Comparison of ENCODE assay signal across 10 cellular contexts in the genomic region with DNA sequence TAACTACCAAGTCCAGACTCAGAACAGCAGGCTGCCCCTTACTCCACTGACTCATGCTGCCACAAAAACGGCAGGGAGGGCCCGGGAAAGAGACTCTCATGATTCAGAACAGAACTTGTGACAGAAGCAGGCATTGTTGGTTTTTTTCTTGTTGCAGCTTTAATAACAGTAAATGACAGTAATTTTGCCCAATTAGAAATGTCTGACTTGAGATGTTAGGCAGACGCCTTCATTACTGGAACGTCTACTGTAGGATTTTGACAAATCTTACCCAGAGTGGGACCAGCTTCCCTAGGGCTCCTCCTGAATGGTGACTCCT.
DNase-seq lines count a peak whose midpoint lies in the region; ATAC-seq, FAIRE-seq and TF ChIP-seq lines count a peak whose summit lies in the region.
"Had no signal": no experiment of that assay in that cellular context is flagged by ENCODE, and none has a peak within 500 bp of the region (broad histone marks: within the 10 kb centered on the region; RNA-seq: fewer than 3 reads in every experiment).

No MANE protein-coding gene starts in this region.

- no peaks in the 10 kb centered on the region for H3K79me1 ChIP-seq in mesendoderm (ENCODE audit: low read length)

- no peak overlapping the region for H2BK15ac ChIP-seq in mesendoderm (replicated peaks; ENCODE audit: low read depth)

- H3K36me3 ChIP-seq in bronchial epithelial cell (ENCODE audit: control insufficient read depth, insufficient read depth, low read length): no peaks in the 10 kb centered on the region
- H3K36me3 ChIP-seq in mesendoderm (ENCODE audit: control insufficient read depth, insufficient read depth, low read length): no peaks in the 10 kb centered on the region
- H3K36me3 ChIP-seq in thyroid gland: no peaks in the 10 kb centered on the region
- H3K36me3 ChIP-seq: BLaER1 treated with 17β-estradiol and CSF1 and Interleukin-3, amounts not matched to agents 10 nM and 100 nM had no signal

- H2BK120ac ChIP-seq in mesendoderm (ENCODE audit: low read depth, low read length): no peak overlapping the region

- H3K4ac ChIP-seq in mesendoderm (ENCODE audit: low read depth, low read length): no peak overlapping the region

- H3K79me2 ChIP-seq in mesendoderm (ENCODE audit: control insufficient read depth, insufficient read depth, low read length): no peaks in the 10 kb centered on the region

- no peak for ATAC-seq in GM18870 (IDR thresholded peaks at IDR 0.05; ENCODE audit: unreplicated experiment)

- H3K4me2 ChIP-seq in mesendoderm (ENCODE audit: low read length): no peak overlapping the region
- H3K4me2 ChIP-seq: BLaER1 treated with 17β-estradiol and CSF1 and Interleukin-3, amounts not matched to agents 10 nM and 100 nM had no signal

- no peak for TF ChIP-seq POLR2A in thyroid gland (IDR thresholded peaks at IDR 0.05)

- no peaks in the 10 kb centered on the region for H3K4me1 ChIP-seq in mesendoderm (ENCODE audit: control insufficient read depth, low read depth, low read length)
- no peaks in the 10 kb centered on the region for H3K4me1 ChIP-seq in thyroid gland
- H3K4me1 ChIP-seq: BLaER1 treated with 17β-estradiol and CSF1 and Interleukin-3, amounts not matched to agents 10 nM and 100 nM had no signal

- no peak overlapping the region for H2AK5ac ChIP-seq in mesendoderm (ENCODE audit: low read length)

- no peak overlapping the region for H3K9ac ChIP-seq in mesendoderm (ENCODE audit: low read length)
- H3K9ac ChIP-seq: BLaER1 treated with 17β-estradiol and CSF1 and Interleukin-3, amounts not matched to agents 10 nM and 100 nM had no signal

- no peaks in the 10 kb centered on the region for H3K9me3 ChIP-seq in thyroid gland
- H3K9me3 ChIP-seq: BLaER1 treated with 17β-estradiol and CSF1 and Interleukin-3, amounts not matched to agents 10 nM and 100 nM had no signal

- WGBS in mesendoderm (ENCODE audit: extremely low coverage, insufficient coverage, low lambda C conversion rate): no CpG with 5 or more reads among the region's 4 CpGs
- 66 to 67% methylated on average over 4 of the region's 4 CpGs for WGBS in thyroid gland, 2 donors

- H3K23ac ChIP-seq in mesendoderm (ENCODE audit: low read length): no peak overlapping the region

- in situ Hi-C loops in ACHN (cut with HindIII; ENCODE audit: low pct_ligation_motif_present, low pct_unique_long_range_greater_than_20kb, low sequenced_read_pairs): no loop called here

- no peak overlapping the region for H3K56ac ChIP-seq in mesendoderm (ENCODE audit: low read length)

- H3K4me3 ChIP-seq in bronchial epithelial cell (ENCODE audit: low read depth, low read length) (no peak overlapping the region), mesendoderm (ENCODE audit: low read length) (no peak overlapping the region), thyroid gland (replicated peaks in 1 of 3) (no peak overlapping the region)
- H3K4me3 ChIP-seq: BLaER1 treated with 17β-estradiol and CSF1 and Interleukin-3, amounts not matched to agents 10 nM and 100 nM had no signal

- no peaks in the 10 kb centered on the region for H3K27me3 ChIP-seq in bronchial epithelial cell (ENCODE audit: control insufficient read depth, insufficient read depth, low read length)
- H3K27me3 ChIP-seq in mesendoderm (ENCODE audit: insufficient read depth, low read length, poor library complexity): no peaks in the 10 kb centered on the region
- no peaks in the 10 kb centered on the region for H3K27me3 ChIP-seq in thyroid gland
- H3K27me3 ChIP-seq: BLaER1 treated with 17β-estradiol and CSF1 and Interleukin-3, amounts not matched to agents 10 nM and 100 nM had no signal

- peak; percentile 57 for FAIRE-seq in HTR-8/SVneo (lab: Jason Lieb, UNC)
- no peak for FAIRE-seq in bronchial epithelial cell (lab: Jason Lieb, UNC)

- H3K18ac ChIP-seq in mesendoderm (ENCODE audit: low read length): no peak overlapping the region

- TF ChIP-seq CTCF in bronchial epithelial cell (IDR thresholded peaks at IDR 0.05; ENCODE audit: insufficient read depth, low read length, severe bottlenecking) (no peak), thyroid gland (IDR thresholded peaks at IDR 0.05) (no peak)

- DNase-seq in ACHN: peak; percentile 29
- DNase-seq in HTR-8/SVneo (ENCODE audit: insufficient read length, low spot score): peak; percentile 69
- DNase-seq in bronchial epithelial cell (ENCODE audit: low read depth): peak; percentile 96
- DNase-seq in mesendoderm: peak; percentile 50
- DNase-seq in NCI-H1092 treated with DMSO at 0.1 percent for 48 hours (lab: John Stamatoyannopoulos, UW): no peak
- no peak for DNase-seq in thyroid gland
- no peak for DNase-seq in CD1c-positive myeloid dendritic cell (ENCODE audit: extremely low spot score)
- DNase-seq: naive B cell had no signal

- intact Hi-C loops in thyroid gland (cut with DNase I): no loop called here

- no peak overlapping the region for H4K5ac ChIP-seq in mesendoderm (ENCODE audit: low read length)

- no peak overlapping the region for H4K8ac ChIP-seq in mesendoderm (ENCODE audit: low read depth, low read length)

- no peak overlapping the region for H3K27ac ChIP-seq in mesendoderm (ENCODE audit: low read depth, low read length)
- H3K27ac ChIP-seq in thyroid gland: no peak overlapping the region
- H3K27ac ChIP-seq: BLaER1 treated with 17β-estradiol and CSF1 and Interleukin-3, amounts not matched to agents 10 nM and 100 nM had no signal

- no peak overlapping the region for H2BK5ac ChIP-seq in mesendoderm (ENCODE audit: low read length)

Comparison
In these comparisons a context has a peak if more than half of its experiments do, and no peak if none do; other contexts are left out.
1. DNase-seq: peak in ACHN (single experiment), HTR-8/SVneo (single experiment), bronchial epithelial cell (single experiment) and mesendoderm (single experiment); none in NCI-H1092 treated with DMSO at 0.1 percent for 48 hours (single experiment), thyroid gland (0 of 2) and CD1c-positive myeloid dendritic cell (single experiment).